ENCODE assay signal across 8 cellular contexts in the genomic region with DNA sequence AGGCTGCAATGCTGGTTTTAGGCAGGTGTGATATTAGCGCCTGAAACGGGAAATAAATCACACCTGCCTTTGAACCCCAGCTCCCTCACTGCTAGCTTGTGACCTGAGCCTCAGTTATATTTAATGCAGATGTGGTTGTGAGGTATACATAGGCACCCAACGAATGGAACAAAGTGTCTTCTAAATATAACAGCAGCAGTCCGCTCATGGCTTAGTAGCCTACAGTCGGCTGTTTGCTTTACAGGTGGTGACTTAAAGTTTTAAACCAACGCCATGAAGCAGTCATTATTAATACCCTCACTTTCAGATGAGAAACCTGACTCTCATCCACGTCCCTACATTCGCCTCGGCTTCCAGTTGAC. TPM values are rescaled to one million over a fixed set of nuclear protein-coding genes. Genes with fewer than 3 reads are reported as not detected.
DNase-seq lines count a peak whose midpoint lies in the region; ATAC-seq and TF ChIP-seq lines count a peak whose summit lies in the region.

No MANE protein-coding gene starts in this region.

- H4K20me1 ChIP-seq in MM.1S (ENCODE audit: insufficient read depth, low read length): no peaks in the 10 kb centered on the region

- DNase-seq in GM12865 (ENCODE audit: low read depth) (peak; percentile 23), MM.1S (peak; percentile 36), cardiac fibroblast (ENCODE audit: low read depth in 2 of 2) (peak; percentile 4 to 18), lower lobe of right lung (no peak), upper lobe of right lung (no peak), mesenteric fat pad (ENCODE audit: low spot score) (no peak), retina (no peak)

- peak overlapping the region; percentile 89 for H3K4me3 ChIP-seq in GM12865 (ENCODE audit: low read depth, low read length)
- peak overlapping the region; percentile 77 for H3K4me3 ChIP-seq in MM.1S (ENCODE audit: low read length)
- H3K4me3 ChIP-seq in cardiac fibroblast (replicated peaks in 1 of 2; ENCODE audit: low read depth in 2 of 2, low read length in 2 of 2): peak overlapping the region; percentile 82 to 83
- peak overlapping the region; percentile 81 for H3K4me3 ChIP-seq in lower lobe of right lung
- peak overlapping the region; percentile 88 for H3K4me3 ChIP-seq in upper lobe of right lung

- H3K27me3 ChIP-seq in MM.1S (replicated peaks; ENCODE audit: insufficient read depth, low read length) (no peaks in the 10 kb centered on the region), lower lobe of right lung (ENCODE audit: low read depth) (no peaks in the 10 kb centered on the region), upper lobe of right lung (no peaks in the 10 kb centered on the region)

- H3K9me2 ChIP-seq in MM.1S (replicated peaks; ENCODE audit: insufficient read depth, low read length): no peaks in the 10 kb centered on the region

- H3K9me3 ChIP-seq in MM.1S (replicated peaks; ENCODE audit: insufficient read depth, low read length) (no peaks in the 10 kb centered on the region), lower lobe of right lung (no peaks in the 10 kb centered on the region), upper lobe of right lung (no peaks in the 10 kb centered on the region)

- H3K4me1 ChIP-seq in MM.1S (ENCODE audit: low read length) (peaks cover 7% of the 10 kb centered on the region; the same call in 1 of the 2 replicates), lower lobe of right lung (peaks cover 29% of the 10 kb centered on the region), upper lobe of right lung (peaks cover 22% of the 10 kb centered on the region)

- H3K9ac ChIP-seq in MM.1S (ENCODE audit: low read length): peak overlapping the region; percentile 78

- H2AFZ ChIP-seq in MM.1S (ENCODE audit: low read length): peak overlapping the region; percentile 81

- peak overlapping the region; percentile 38; the same call in 1 of the 2 replicates for H3K27ac ChIP-seq in MM.1S (ENCODE audit: low read length)
- H3K27ac ChIP-seq in lower lobe of right lung: peak overlapping the region; percentile 78
- H3K27ac ChIP-seq in upper lobe of right lung: peak overlapping the region; percentile 72

- no peaks in the 10 kb centered on the region for H3K36me3 ChIP-seq in MM.1S (replicated peaks; ENCODE audit: insufficient read depth, low read length)
- H3K36me3 ChIP-seq in lower lobe of right lung: no peaks in the 10 kb centered on the region
- no peaks in the 10 kb centered on the region for H3K36me3 ChIP-seq in upper lobe of right lung

- intact Hi-C loops in lower lobe of right lung (cut with DNase I) (no loop called here), upper lobe of right lung (cut with DNase I) (no loop called here)

- H3F3A ChIP-seq in MM.1S (ENCODE audit: insufficient read depth, low read length): no peaks in the 10 kb centered on the region

- H3K4me2 ChIP-seq in MM.1S (ENCODE audit: low read depth, low read length): peak overlapping the region; percentile 81

- peaks cover 42% of the 10 kb centered on the region for H3K79me2 ChIP-seq in MM.1S (ENCODE audit: low read length)

- TF ChIP-seq CTCF in GM12865 (IDR thresholded peaks at IDR 0.05; ENCODE audit: insufficient read depth, low read depth, low read length, missing control alignments) (no peak), MM.1S (IDR thresholded peaks at IDR 0.05; ENCODE audit: low read length) (no peak), cardiac fibroblast (IDR thresholded peaks at IDR 0.05; ENCODE audit: low read depth, low read length) (no peak), lower lobe of right lung (IDR thresholded peaks at IDR 0.05) (no peak), upper lobe of right lung (IDR thresholded peaks at IDR 0.05) (no peak)

- ATAC-seq in GM21737 (IDR thresholded peaks at IDR 0.05; ENCODE audit: unreplicated experiment) (peak; percentile 25), lower lobe of right lung (peak; percentile 4 to 16), upper lobe of right lung (no peak)

RNA-seq across cellular contexts. Expression of gene ZNF782, which starts 0.6 kb away (rescaled TPM):
- total RNA-seq in lower lobe of right lung (6.4 TPM), upper lobe of right lung (4.5 TPM), mesenteric fat pad (4.0 TPM)

Comparison
In these comparisons a context has a peak if more than half of its experiments do, and no peak if none do; other contexts are left out.
1. DNase-seq: peak in GM12865 (single experiment), MM.1S (single experiment) and cardiac fibroblast (2 of 2); none in lower lobe of right lung (single experiment), upper lobe of right lung (single experiment), mesenteric fat pad (single experiment) and retina (single experiment).
2. Peak in every context shown above with its lines, with median percentiles within 50 percentile points of each other: H3K4me3 ChIP-seq and H3K27ac ChIP-seq.